20 cellular contexts compared by ENCODE assay signal in genomic region chr7:102389810-102390209, GRCh38. TPM values are rescaled to one million over a fixed set of nuclear protein-coding genes. Genes with fewer than 3 reads are reported as not detected.
DNase-seq lines count a peak whose midpoint lies in the region; ATAC-seq, FAIRE-seq and TF ChIP-seq lines count a peak whose summit lies in the region.
"Had no signal": no experiment of that assay in that cellular context is flagged by ENCODE, and none has a peak within 500 bp of the region (broad histone marks: within the 10 kb centered on the region; RNA-seq: fewer than 3 reads in every experiment).

No MANE protein-coding gene starts in this region.

- peak overlapping the region; percentile 45 for H3K27ac Mint-ChIP-seq in activated CD4-positive, alpha-beta T cell treated with anti-CD3 and anti-CD28 coated beads, Interleukin-2, amount 10 ng/mL, durations not matched to agents 24 days and 14 days
- H3K27ac Mint-ChIP-seq in IgD-negative memory B cell: peak overlapping the region in 2 of 3 donors; percentile 32 to 73

- RAD21 ChIA-PET in GM12878 (lab: Charles Lee; ENCODE audit: unreplicated experiment): interaction anchor here (1.0 to 9.0 kb wide), 5 partner anchors 100 to 111 kb away, joined by 3 to 79 read pairs (median 6); partner anchors contain the start of gene SH2B2

- in situ Hi-C loops in GM12878 (cut with MboI): loop anchor here (5.0 to 10.0 kb wide), 3 partner anchors 108 to 848 kb away; no protein-coding TSS in a partner anchor

- H3K4me2 ChIP-seq in GM12878 (ENCODE audit: control insufficient read depth, insufficient read depth): peak overlapping the region; percentile 60
- H3K4me2 ChIP-seq: BLaER1 had no signal

- H2AFZ ChIP-seq in GM12878 (ENCODE audit: control insufficient read depth, low read depth, low read length): no peak overlapping the region

- ATAC-seq in GM12878 (peak; percentile 85), sciatic nerve (no peak), HG03108 (IDR thresholded peaks at IDR 0.05; ENCODE audit: unreplicated experiment) (no peak)

- no peak for TF ChIP-seq EP300 in GM12878 (IDR thresholded peaks at IDR 0.05; ENCODE audit: borderline replicate concordance in 1 of 2, control insufficient read depth in 1 of 2, low read depth in 2 of 2, low read length in 2 of 2)

- H4K20me1 ChIP-seq in GM12878 (ENCODE audit: control insufficient read depth, insufficient read depth): no peaks in the 10 kb centered on the region

- no peak for TF ChIP-seq RAD21 in GM12878 (IDR thresholded peaks at IDR 0.05; ENCODE audit: insufficient read depth, low read depth, low read length)

- no peaks in the 10 kb centered on the region for H3K9me3 Mint-ChIP-seq in activated CD4-positive, alpha-beta T cell treated with anti-CD3 and anti-CD28 coated beads, Interleukin-2, amount 10 ng/mL, durations not matched to agents 24 days and 14 days
- no peaks in the 10 kb centered on the region for H3K9me3 Mint-ChIP-seq in IgD-negative memory B cell

- TF ChIP-seq POLR2A in GM12878 (IDR thresholded peaks at IDR 0.05; ENCODE audit: low read depth, low read length): no peak

- H3K9me3 ChIP-seq in GM12878 (replicated peaks; ENCODE audit: control insufficient read depth, insufficient read depth, low read length): no peaks in the 10 kb centered on the region
- H3K9me3 ChIP-seq: BLaER1 had no signal

- H3K4me1 Mint-ChIP-seq in activated CD4-positive, alpha-beta T cell treated with anti-CD3 and anti-CD28 coated beads, Interleukin-2, amount 10 ng/mL, durations not matched to agents 24 days and 14 days: no peaks in the 10 kb centered on the region
- peaks cover 4 to 7% (median 6%) of the 10 kb centered on the region in 3 donors for H3K4me1 Mint-ChIP-seq in IgD-negative memory B cell

- peaks cover 24% of the 10 kb centered on the region for H3K36me3 Mint-ChIP-seq in activated CD4-positive, alpha-beta T cell treated with anti-CD3 and anti-CD28 coated beads, Interleukin-2, amount 10 ng/mL, durations not matched to agents 24 days and 14 days (ENCODE audit: low read depth)
- peaks cover 6% of the 10 kb centered on the region for H3K36me3 Mint-ChIP-seq in IgD-negative memory B cell

- no TSS peak for BruUV-seq in GM12878 (replicated peaks; lab: Mats Ljungman, UMichigan)

- TF ChIP-seq CTCF in GM12878 (IDR thresholded peaks at IDR 0.05 in 2 of 3, conservative IDR thresholded peaks at IDR 0.05 in 1 of 3; ENCODE audit: control insufficient read depth in 2 of 3, extremely low read depth in 1 of 3, insufficient read depth in 1 of 3, low read depth in 3 of 3, low read length in 3 of 3): no peak

- no peak for DNase-seq in activated CD4-positive, alpha-beta T cell treated with anti-CD3 and anti-CD28 coated beads, Interleukin-2, amount 10 ng/mL, durations not matched to agents 24 days and 14 days
- DNase-seq in activated CD4-positive, alpha-beta T cell treated with anti-CD3 and anti-CD28 coated beads for 48 hours: no peak
- DNase-seq in GM12878 (ENCODE audit: low read depth, low spot score) (no peak), sciatic nerve (ENCODE audit: low spot score) (no peak), RKO (ENCODE audit: low spot score) (no peak), DMS 273 treated with DMSO at 0.1 percent for 48 hours (lab: John Stamatoyannopoulos, UW) (no peak)
- DNase-seq: 8988T, EL, Kasumi-1, NCI-H1417, NCI-H1930, NCI-H2171, NCI-H774, RPMI8226, SW 1271 had no signal

- H3K4me3 ChIP-seq in GM12878: no peak overlapping the region
- H3K4me3 ChIP-seq: BLaER1 had no signal

- CTCF ChIA-PET in GM12878 (lab: Yijun Ruan, JAX): interaction anchor here (0.7 to 13.5 kb wide), 12 partner anchors 10 to 923 kb away, joined by 3 to 205 read pairs (median 3); no protein-coding TSS in a partner anchor

- whole genome bisulfite sequencing in GM12878 (ENCODE audit: insufficient coverage, insufficient replicate concordance, low lambda C conversion rate, missing lambda C conversion rate): 20% methylated on average over 3 of the region's 3 CpGs

- no peak overlapping the region for H3K9ac ChIP-seq in GM12878 (ENCODE audit: control insufficient read depth, insufficient read depth, low read length)
- H3K9ac ChIP-seq: BLaER1 had no signal

- no peak overlapping the region for H3K27ac ChIP-seq in GM12878 (ENCODE audit: control insufficient read depth, insufficient read depth)
- H3K27ac ChIP-seq: BLaER1 had no signal

- no peak overlapping the region for H3K4me3 Mint-ChIP-seq in activated CD4-positive, alpha-beta T cell treated with anti-CD3 and anti-CD28 coated beads, Interleukin-2, amount 10 ng/mL, durations not matched to agents 24 days and 14 days
- no peak overlapping the region for H3K4me3 Mint-ChIP-seq in IgD-negative memory B cell

- peaks cover 4% of the 10 kb centered on the region for H3K79me2 ChIP-seq in GM12878 (ENCODE audit: control insufficient read depth, insufficient read depth, low read length)

- POLR2A ChIA-PET in GM12878 (lab: Charles Lee): interaction anchor here (0.5 to 0.7 kb wide), 4 partner anchors 11 to 91 kb away, joined by 3 to 5 read pairs (median 3); no protein-coding TSS in a partner anchor

- peaks cover 3 to 22% of the 10 kb centered on the region in 2 experiments for H3K36me3 ChIP-seq in GM12878 (ENCODE audit: control insufficient read depth in 2 of 2, insufficient read depth in 2 of 2, low read length in 1 of 2)

- SMC1A ChIA-PET in GM12878 (lab: Charles Lee; ENCODE audit: uncharacterized antibody, unreplicated experiment): interaction anchor here (0.7 to 9.2 kb wide), 6 partner anchors 83 to 130 kb away, joined by 3 to 122 read pairs (median 6); partner anchors contain the start of gene SH2B2

- FAIRE-seq in GM12878 (lab: Jason Lieb, UNC): peak; percentile 35
- FAIRE-seq: GM18507 had no signal

- peaks cover 9% of the 10 kb centered on the region for H3K4me1 ChIP-seq in GM12878 (ENCODE audit: control insufficient read depth, insufficient read depth, low read length)

- intact Hi-C loops in activated CD4-positive, alpha-beta T cell treated with anti-CD3 and anti-CD28 coated beads, Interleukin-2, amount 10 ng/mL, durations not matched to agents 24 days and 14 days (cut with micrococcal nuclease): loop anchor here (1.0 kb wide), 1 partner anchor 111 kb away; no protein-coding TSS in a partner anchor
- intact Hi-C loops in GM12878 (cut with micrococcal nuclease; ENCODE audit: unreplicated experiment): loop anchor here (1.0 to 10.0 kb wide), 2 partner anchors 111 to 845 kb away; no protein-coding TSS in a partner anchor
- intact Hi-C loops in sciatic nerve (cut with DNase I): loop anchor here (5.0 kb wide), 1 partner anchor 108 kb away; no protein-coding TSS in a partner anchor

- H3K27me3 ChIP-seq in GM12878 (replicated peaks in 1 of 2; ENCODE audit: control insufficient read depth in 2 of 2, insufficient read depth in 2 of 2, low read length in 1 of 2): no peaks in the 10 kb centered on the region
- H3K27me3 ChIP-seq: BLaER1 had no signal

- no peaks in the 10 kb centered on the region for H3K27me3 Mint-ChIP-seq in activated CD4-positive, alpha-beta T cell treated with anti-CD3 and anti-CD28 coated beads, Interleukin-2, amount 10 ng/mL, durations not matched to agents 24 days and 14 days
- no peaks in the 10 kb centered on the region for H3K27me3 Mint-ChIP-seq in IgD-negative memory B cell

RNA-seq across cellular contexts. Expression of gene PRKRIP1, which starts 6.4 kb away (rescaled TPM):
- total RNA-seq in activated CD4-positive, alpha-beta T cell treated with anti-CD3 and anti-CD28 coated beads, Interleukin-2, amount 10 ng/mL, durations not matched to agents 24 days and 14 days: 26.4 and 31.7 TPM in 2 replicates
- polyA plus RNA-seq in IgD-negative memory B cell (35.1 TPM), GM12878 (2011; rRNA removed) (21.3 and 23.3 TPM in 2 replicates), GM12878 (2014; fragmentation: Illumina TruSeq; extraction: Trizol) (12.7 and 17.7 TPM in 2 replicates), GM12878 (2014; fragmentation: Nextera tagmentation; extraction: Ambion mirVana) (10 to 100 TPM; 17.0 to 18.3 TPM), GM12878 (2014; rRNA removed) (38.3 and 43.9 TPM in 2 replicates), GM12878 (2016; fragmentation: Nextera tagmentation; extraction: Ambion mirVana) (10 to 100 TPM; 31.6 to 38.4 TPM)
- 90.6 and 113 TPM in 2 replicates for total RNA-seq in GM12878 (2013; cell fraction: nucleolus; rRNA removed)
- total RNA-seq in GM12878 (2014; rRNA removed) (26.4 and 27.8 TPM in 2 replicates), GM12878 (2014; rRNA removed; fragmentation: Illumina TruSeq; extraction: Trizol) (21.0 and 21.2 TPM in 2 replicates), GM12878 (2021) (25.1 and 32.4 TPM in 2 replicates), sciatic nerve (29.8 TPM)
- polyA plus RNA-seq in GM12878 (2011; ENCODE audit: low read depth): 31.0 TPM
- polyA plus RNA-seq in GM12878 (2011; cell fraction: cytosol; rRNA removed): 24.1 and 34.0 TPM in 2 replicates
- polyA plus RNA-seq in GM12878 (2011; cell fraction: nucleus; rRNA removed): 80.6 and 93.3 TPM in 2 replicates
- 30.8 and 40.1 TPM in 2 replicates for polyA plus RNA-seq in GM12878 (2012)
- 6.1 and 11.8 TPM in 2 replicates for polyA minus RNA-seq in GM12878 (2011; rRNA and poly(A)+ RNA removed)
- 5.9 and 7.0 TPM in 2 replicates for polyA minus RNA-seq in GM12878 (2011; cell fraction: cytosol; rRNA and poly(A)+ RNA removed)
- 16.8 and 30.2 TPM in 2 replicates for polyA minus RNA-seq in GM12878 (2011; cell fraction: nucleus; rRNA and poly(A)+ RNA removed)

RNA-seq across cellular contexts. Expression of gene SPDYE6, which starts 33.6 kb away (rescaled TPM):
- total RNA-seq in activated CD4-positive, alpha-beta T cell treated with anti-CD3 and anti-CD28 coated beads, Interleukin-2, amount 10 ng/mL, durations not matched to agents 24 days and 14 days: not detected in 2 replicates
- polyA plus RNA-seq in IgD-negative memory B cell (0.36 TPM), GM12878 (2011; rRNA removed) (not detected in 2 replicates), GM12878 (2014; fragmentation: Illumina TruSeq; extraction: Trizol) (not detected in 2 replicates), GM12878 (2014; fragmentation: Nextera tagmentation; extraction: Ambion mirVana) (under 1 TPM; 0.05 to 0.40 TPM), GM12878 (2014; rRNA removed) (not detected in 2 replicates), GM12878 (2016; fragmentation: Nextera tagmentation; extraction: Ambion mirVana) (1 to 10 TPM; 1.6 to 2.3 TPM)
- total RNA-seq in GM12878 (2013; cell fraction: nucleolus; rRNA removed): not detected in 2 replicates
- total RNA-seq in GM12878 (2014; rRNA removed) (not detected in 2 replicates), GM12878 (2014; rRNA removed; fragmentation: Illumina TruSeq; extraction: Trizol) (not detected in 2 replicates), GM12878 (2021) (not detected in 2 replicates), sciatic nerve (not detected)
- 1.0 TPM for polyA plus RNA-seq in GM12878 (2011; ENCODE audit: low read depth)
- polyA plus RNA-seq in GM12878 (2011; cell fraction: cytosol; rRNA removed): not detected in 2 replicates
- polyA plus RNA-seq in GM12878 (2011; cell fraction: nucleus; rRNA removed): not detected in 2 replicates
- 2.1 and 2.8 TPM in 2 replicates for polyA plus RNA-seq in GM12878 (2012)
- 0.21 TPM in 1 of 2 replicates, not detected in the other for polyA minus RNA-seq in GM12878 (2011; rRNA and poly(A)+ RNA removed)
- polyA minus RNA-seq in GM12878 (2011; cell fraction: cytosol; rRNA and poly(A)+ RNA removed): not detected in 2 replicates
- 0.19 TPM in 1 of 2 replicates, not detected in the other for polyA minus RNA-seq in GM12878 (2011; cell fraction: nucleus; rRNA and poly(A)+ RNA removed)
- total RNA-seq: NCI-H460 had no signal

RNA-seq across cellular contexts. Expression of gene ORAI2, which starts 43.6 kb away (rescaled TPM):
- total RNA-seq in activated CD4-positive, alpha-beta T cell treated with anti-CD3 and anti-CD28 coated beads, Interleukin-2, amount 10 ng/mL, durations not matched to agents 24 days and 14 days: 45.8 and 49.8 TPM in 2 replicates
- polyA plus RNA-seq in IgD-negative memory B cell (290 TPM), GM12878 (2011; rRNA removed) (19.8 and 35.9 TPM in 2 replicates), GM12878 (2014; fragmentation: Illumina TruSeq; extraction: Trizol) (6.7 and 18.0 TPM in 2 replicates), GM12878 (2014; fragmentation: Nextera tagmentation; extraction: Ambion mirVana) (1 to 10 TPM; 5.8 to 8.0 TPM), GM12878 (2014; rRNA removed) (72.6 and 75.6 TPM in 2 replicates), GM12878 (2016; fragmentation: Nextera tagmentation; extraction: Ambion mirVana) (100 to 1,000 TPM in 1 of 2 experiments, 10 to 100 TPM in 1; 85.0 to 111 TPM)
- total RNA-seq in GM12878 (2013; cell fraction: nucleolus; rRNA removed): 58.5 and 75.7 TPM in 2 replicates
- total RNA-seq in GM12878 (2014; rRNA removed) (47.4 and 57.8 TPM in 2 replicates), GM12878 (2014; rRNA removed; fragmentation: Illumina TruSeq; extraction: Trizol) (18.8 and 19.7 TPM in 2 replicates), GM12878 (2021) (76.0 and 76.2 TPM in 2 replicates), sciatic nerve (18.0 TPM)
- 13.3 TPM for polyA plus RNA-seq in GM12878 (2011; ENCODE audit: low read depth)
- polyA plus RNA-seq in GM12878 (2011; cell fraction: cytosol; rRNA removed): 93.9 and 138 TPM in 2 replicates
- 24.8 and 48.1 TPM in 2 replicates for polyA plus RNA-seq in GM12878 (2011; cell fraction: nucleus; rRNA removed)
- 39.8 and 46.0 TPM in 2 replicates for polyA plus RNA-seq in GM12878 (2012)
- 68.1 and 120 TPM in 2 replicates for polyA minus RNA-seq in GM12878 (2011; rRNA and poly(A)+ RNA removed)
- polyA minus RNA-seq in GM12878 (2011; cell fraction: cytosol; rRNA and poly(A)+ RNA removed): 36.6 and 53.6 TPM in 2 replicates
- 9.7 and 27.0 TPM in 2 replicates for polyA minus RNA-seq in GM12878 (2011; cell fraction: nucleus; rRNA and poly(A)+ RNA removed)
